3 cellular contexts compared by ENCODE assay signal in the genomic region with DNA sequence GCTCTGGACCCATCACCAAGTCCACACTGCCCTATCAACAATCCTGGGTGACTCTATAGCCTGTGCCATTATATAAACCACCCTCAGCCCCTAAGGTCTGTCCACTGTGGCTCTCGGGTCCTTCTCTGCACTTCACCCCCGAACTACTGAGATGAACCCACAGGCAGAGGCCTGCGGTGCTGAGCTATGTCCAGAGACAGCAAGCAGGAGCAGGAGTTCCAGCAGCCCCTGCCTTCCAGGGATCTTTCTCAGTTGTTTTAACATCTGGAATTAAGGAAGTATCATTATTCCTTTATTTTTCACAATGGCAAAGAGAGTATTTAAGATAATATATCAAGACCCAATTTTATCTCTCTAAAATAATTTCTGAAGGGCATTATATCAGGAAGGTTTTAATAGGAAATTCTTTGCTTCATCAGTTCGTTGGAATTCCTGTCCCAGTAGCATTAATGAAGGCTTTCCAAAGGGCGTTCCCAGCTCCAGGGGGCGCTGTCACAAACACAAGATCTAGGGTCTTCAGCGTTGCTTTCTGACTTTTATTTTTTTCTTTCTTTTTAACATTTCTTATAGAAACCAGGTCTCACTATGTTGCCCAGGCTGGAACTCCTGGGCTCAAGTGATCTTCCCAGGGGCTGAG.
TF ChIP-seq lines count a peak whose summit lies in the region.

No MANE protein-coding gene starts in this region.

TF ChIP-seq in GM23338, 12 proteins besides CTCF, POLR2A, EP300 and RAD21:
- TF ChIP-seq POLR2AphosphoS5 (IDR thresholded peaks at IDR 0.05; ENCODE audit: low read depth), result no peak
- TF ChIP-seq CREB1 (CRISPR knock-in tag; IDR thresholded peaks at IDR 0.05; ENCODE audit: low read depth), result no peak
- no peak for TF ChIP-seq ZNF114 (CRISPR knock-in tag; IDR thresholded peaks at IDR 0.05)
- TF ChIP-seq EZH2phosphoT487 (IDR thresholded peaks at IDR 0.05; ENCODE audit: unreplicated experiment), result no peak

TF ChIP-seq in K562, 482 proteins besides CTCF, POLR2A, EP300 and RAD21:
- TF ChIP-seq ZNF707 (CRISPR knock-in tag; conservative IDR thresholded peaks at IDR 0.05) (no peak), ETV1 (tag; conservative IDR thresholded peaks at IDR 0.05; ENCODE audit: low read depth) (no peak), LCOR (CRISPR knock-in tag; IDR thresholded peaks at IDR 0.05) (no peak), ZBTB17 (CRISPR knock-in tag; IDR thresholded peaks at IDR 0.05) (no peak), ARHGAP35 (IDR thresholded peaks at IDR 0.05; ENCODE audit: partially characterized antibody) (no peak), SMC3 (conservative IDR thresholded peaks at IDR 0.05; ENCODE audit: insufficient read depth, low read depth, low read length) (peak; percentile 31; the same call in 1 of the 2 replicates)
- TF ChIP-seq, protein P1, sequence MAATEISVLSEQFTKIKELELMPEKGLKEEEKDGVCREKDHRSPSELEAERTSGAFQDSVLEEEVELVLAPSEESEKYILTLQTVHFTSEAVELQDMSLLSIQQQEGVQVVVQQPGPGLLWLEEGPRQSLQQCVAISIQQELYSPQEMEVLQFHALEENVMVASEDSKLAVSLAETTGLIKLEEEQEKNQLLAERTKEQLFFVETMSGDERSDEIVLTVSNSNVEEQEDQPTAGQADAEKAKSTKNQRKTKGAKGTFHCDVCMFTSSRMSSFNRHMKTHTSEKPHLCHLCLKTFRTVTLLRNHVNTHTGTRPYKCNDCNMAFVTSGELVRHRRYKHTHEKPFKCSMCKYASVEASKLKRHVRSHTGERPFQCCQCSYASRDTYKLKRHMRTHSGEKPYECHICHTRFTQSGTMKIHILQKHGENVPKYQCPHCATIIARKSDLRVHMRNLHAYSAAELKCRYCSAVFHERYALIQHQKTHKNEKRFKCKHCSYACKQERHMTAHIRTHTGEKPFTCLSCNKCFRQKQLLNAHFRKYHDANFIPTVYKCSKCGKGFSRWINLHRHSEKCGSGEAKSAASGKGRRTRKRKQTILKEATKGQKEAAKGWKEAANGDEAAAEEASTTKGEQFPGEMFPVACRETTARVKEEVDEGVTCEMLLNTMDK (IDR thresholded peaks at IDR 0.05; ENCODE audit: borderline replicate concordance, insufficient read depth, low read depth, low read length, poor library complexity, severe bottlenecking), result peak; percentile 15
TF ChIP-seq in K562: peak in this region for 2.

TF ChIP-seq in HepG2, 621 proteins besides CTCF, POLR2A, EP300 and RAD21:
- no peak for TF ChIP-seq MTF1 (CRISPR knock-in tag; IDR thresholded peaks at IDR 0.05)
- TF ChIP-seq ELF3 (CRISPR knock-in tag; IDR thresholded peaks at IDR 0.05), result 0 out of 2 replicates have a peak, but pooled peaks have one; percentile 20
- no peak for TF ChIP-seq RXRB (CRISPR knock-in tag; IDR thresholded peaks at IDR 0.05; ENCODE audit: borderline replicate concordance)
- TF ChIP-seq LCORL (IDR thresholded peaks at IDR 0.05), result no peak
- TF ChIP-seq LCORL (CRISPR knock-in tag; IDR thresholded peaks at IDR 0.05), result no peak
- TF ChIP-seq, protein P2, sequence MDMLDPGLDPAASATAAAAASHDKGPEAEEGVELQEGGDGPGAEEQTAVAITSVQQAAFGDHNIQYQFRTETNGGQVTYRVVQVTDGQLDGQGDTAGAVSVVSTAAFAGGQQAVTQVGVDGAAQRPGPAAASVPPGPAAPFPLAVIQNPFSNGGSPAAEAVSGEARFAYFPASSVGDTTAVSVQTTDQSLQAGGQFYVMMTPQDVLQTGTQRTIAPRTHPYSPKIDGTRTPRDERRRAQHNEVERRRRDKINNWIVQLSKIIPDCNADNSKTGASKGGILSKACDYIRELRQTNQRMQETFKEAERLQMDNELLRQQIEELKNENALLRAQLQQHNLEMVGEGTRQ (IDR thresholded peaks at IDR 0.05; ENCODE audit: low read depth, low read length), result no peak
- TF ChIP-seq, protein P2 (CRISPR knock-in tag; IDR thresholded peaks at IDR 0.05; ENCODE audit: borderline replicate concordance), result no peak
- no peak for TF ChIP-seq ZNF296 (CRISPR knock-in tag; conservative IDR thresholded peaks at IDR 0.05)
- TF ChIP-seq SMC3 (IDR thresholded peaks at IDR 0.05; ENCODE audit: low read length), result peak; percentile 76
- peak; percentile 10 for TF ChIP-seq RBM22 (optimal IDR thresholded peaks at IDR 0.05; ENCODE audit: low read length)
- 0 out of 2 replicates have a peak, but pooled peaks have one; percentile 6 for TF ChIP-seq TARDBP (CRISPR knock-in tag; IDR thresholded peaks at IDR 0.05)
- TF ChIP-seq, protein P3, sequence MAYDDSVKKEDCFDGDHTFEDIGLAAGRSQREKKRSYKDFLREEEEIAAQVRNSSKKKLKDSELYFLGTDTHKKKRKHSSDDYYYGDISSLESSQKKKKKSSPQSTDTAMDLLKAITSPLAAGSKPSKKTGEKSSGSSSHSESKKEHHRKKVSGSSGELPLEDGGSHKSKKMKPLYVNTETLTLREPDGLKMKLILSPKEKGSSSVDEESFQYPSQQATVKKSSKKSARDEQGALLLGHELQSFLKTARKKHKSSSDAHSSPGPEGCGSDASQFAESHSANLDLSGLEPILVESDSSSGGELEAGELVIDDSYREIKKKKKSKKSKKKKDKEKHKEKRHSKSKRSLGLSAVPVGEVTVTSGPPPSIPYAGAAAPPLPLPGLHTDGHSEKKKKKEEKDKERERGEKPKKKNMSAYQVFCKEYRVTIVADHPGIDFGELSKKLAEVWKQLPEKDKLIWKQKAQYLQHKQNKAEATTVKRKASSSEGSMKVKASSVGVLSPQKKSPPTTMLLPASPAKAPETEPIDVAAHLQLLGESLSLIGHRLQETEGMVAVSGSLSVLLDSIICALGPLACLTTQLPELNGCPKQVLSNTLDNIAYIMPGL (CRISPR knock-in tag; IDR thresholded peaks at IDR 0.05; ENCODE audit: borderline replicate concordance in 1 of 2, low read depth in 1 of 2), result peak in 1 of 2 experiments; percentile 61; a peak in 1 of 4 replicates
- peak; percentile 10; the same call in 1 of the 2 replicates for TF ChIP-seq ZNF652 (CRISPR knock-in tag; IDR thresholded peaks at IDR 0.05; ENCODE audit: borderline replicate concordance, low read depth)
- peak; percentile 55 for TF ChIP-seq XRCC5 (optimal IDR thresholded peaks at IDR 0.05; ENCODE audit: low read length)
- 0 out of 2 replicates have a peak, but pooled peaks have one; percentile 20 for TF ChIP-seq BCL6 (CRISPR knock-in tag; IDR thresholded peaks at IDR 0.05)
- 0 out of 2 replicates have a peak, but pooled peaks have one; percentile 21 for TF ChIP-seq PPARG (CRISPR knock-in tag; conservative IDR thresholded peaks at IDR 0.05)
- 0 out of 2 replicates have a peak, but pooled peaks have one; percentile 19 for TF ChIP-seq NFYC (CRISPR knock-in tag; IDR thresholded peaks at IDR 0.05)
- peak; percentile 64 for TF ChIP-seq STAG1 (CRISPR knock-in tag; IDR thresholded peaks at IDR 0.05)
